Comparison of ENCODE assay signal across 1 cellular context in the genomic region with DNA sequence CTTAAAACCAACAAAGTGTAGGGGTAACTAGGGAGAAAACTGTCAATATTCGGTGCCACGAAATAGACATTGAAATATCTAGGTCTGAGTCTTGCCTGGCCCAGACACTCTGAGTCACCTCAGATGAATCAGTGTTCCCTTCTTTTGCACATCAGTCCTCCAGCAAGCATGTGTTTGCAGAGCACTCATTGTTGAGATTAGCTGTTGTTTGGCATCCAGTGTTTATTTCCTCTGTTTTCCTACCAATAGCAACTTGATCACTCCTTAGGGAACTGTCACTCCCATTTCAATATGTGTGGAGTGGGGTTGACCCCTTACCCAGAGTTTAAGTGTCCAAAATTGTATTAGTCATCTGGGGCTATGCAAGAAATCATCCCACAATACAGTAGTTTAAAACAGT.
TF ChIP-seq lines count a peak whose summit lies in the region.

No MANE protein-coding gene starts in this region.

TF ChIP-seq in SK-N-SH, 30 proteins besides CTCF, POLR2A, EP300 and RAD21 (continued from another document):
- TF ChIP-seq, protein P1, sequence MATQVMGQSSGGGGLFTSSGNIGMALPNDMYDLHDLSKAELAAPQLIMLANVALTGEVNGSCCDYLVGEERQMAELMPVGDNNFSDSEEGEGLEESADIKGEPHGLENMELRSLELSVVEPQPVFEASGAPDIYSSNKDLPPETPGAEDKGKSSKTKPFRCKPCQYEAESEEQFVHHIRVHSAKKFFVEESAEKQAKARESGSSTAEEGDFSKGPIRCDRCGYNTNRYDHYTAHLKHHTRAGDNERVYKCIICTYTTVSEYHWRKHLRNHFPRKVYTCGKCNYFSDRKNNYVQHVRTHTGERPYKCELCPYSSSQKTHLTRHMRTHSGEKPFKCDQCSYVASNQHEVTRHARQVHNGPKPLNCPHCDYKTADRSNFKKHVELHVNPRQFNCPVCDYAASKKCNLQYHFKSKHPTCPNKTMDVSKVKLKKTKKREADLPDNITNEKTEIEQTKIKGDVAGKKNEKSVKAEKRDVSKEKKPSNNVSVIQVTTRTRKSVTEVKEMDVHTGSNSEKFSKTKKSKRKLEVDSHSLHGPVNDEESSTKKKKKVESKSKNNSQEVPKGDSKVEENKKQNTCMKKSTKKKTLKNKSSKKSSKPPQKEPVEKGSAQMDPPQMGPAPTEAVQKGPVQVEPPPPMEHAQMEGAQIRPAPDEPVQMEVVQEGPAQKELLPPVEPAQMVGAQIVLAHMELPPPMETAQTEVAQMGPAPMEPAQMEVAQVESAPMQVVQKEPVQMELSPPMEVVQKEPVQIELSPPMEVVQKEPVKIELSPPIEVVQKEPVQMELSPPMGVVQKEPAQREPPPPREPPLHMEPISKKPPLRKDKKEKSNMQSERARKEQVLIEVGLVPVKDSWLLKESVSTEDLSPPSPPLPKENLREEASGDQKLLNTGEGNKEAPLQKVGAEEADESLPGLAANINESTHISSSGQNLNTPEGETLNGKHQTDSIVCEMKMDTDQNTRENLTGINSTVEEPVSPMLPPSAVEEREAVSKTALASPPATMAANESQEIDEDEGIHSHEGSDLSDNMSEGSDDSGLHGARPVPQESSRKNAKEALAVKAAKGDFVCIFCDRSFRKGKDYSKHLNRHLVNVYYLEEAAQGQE (IDR thresholded peaks at IDR 0.05; ENCODE audit: low read depth, low read length), result no peak
- TF ChIP-seq, protein P2, sequence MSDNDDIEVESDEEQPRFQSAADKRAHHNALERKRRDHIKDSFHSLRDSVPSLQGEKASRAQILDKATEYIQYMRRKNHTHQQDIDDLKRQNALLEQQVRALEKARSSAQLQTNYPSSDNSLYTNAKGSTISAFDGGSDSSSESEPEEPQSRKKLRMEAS (IDR thresholded peaks at IDR 0.05; ENCODE audit: low read depth), result peak; percentile 57; the same call in 1 of the 2 replicates
- TF ChIP-seq FOXM1 (IDR thresholded peaks at IDR 0.05; ENCODE audit: low read depth), result no peak
- TF ChIP-seq GATA2 (CRISPR knock-in tag; IDR thresholded peaks at IDR 0.05), result no peak
- TF ChIP-seq JUND (IDR thresholded peaks at IDR 0.05), result peak; percentile 71
- TF ChIP-seq TCF12 (IDR thresholded peaks at IDR 0.05), result peak; percentile 53; the same call in 1 of the 2 replicates
- no peak for TF ChIP-seq SIN3A (IDR thresholded peaks at IDR 0.05; ENCODE audit: borderline replicate concordance, low read depth, low read length)
- TF ChIP-seq RCOR1 (IDR thresholded peaks at IDR 0.05; ENCODE audit: low read length), result no peak
- TF ChIP-seq NRF1 (IDR thresholded peaks at IDR 0.05; ENCODE audit: low read depth, low read length), result no peak
